In the genomic region with DNA sequence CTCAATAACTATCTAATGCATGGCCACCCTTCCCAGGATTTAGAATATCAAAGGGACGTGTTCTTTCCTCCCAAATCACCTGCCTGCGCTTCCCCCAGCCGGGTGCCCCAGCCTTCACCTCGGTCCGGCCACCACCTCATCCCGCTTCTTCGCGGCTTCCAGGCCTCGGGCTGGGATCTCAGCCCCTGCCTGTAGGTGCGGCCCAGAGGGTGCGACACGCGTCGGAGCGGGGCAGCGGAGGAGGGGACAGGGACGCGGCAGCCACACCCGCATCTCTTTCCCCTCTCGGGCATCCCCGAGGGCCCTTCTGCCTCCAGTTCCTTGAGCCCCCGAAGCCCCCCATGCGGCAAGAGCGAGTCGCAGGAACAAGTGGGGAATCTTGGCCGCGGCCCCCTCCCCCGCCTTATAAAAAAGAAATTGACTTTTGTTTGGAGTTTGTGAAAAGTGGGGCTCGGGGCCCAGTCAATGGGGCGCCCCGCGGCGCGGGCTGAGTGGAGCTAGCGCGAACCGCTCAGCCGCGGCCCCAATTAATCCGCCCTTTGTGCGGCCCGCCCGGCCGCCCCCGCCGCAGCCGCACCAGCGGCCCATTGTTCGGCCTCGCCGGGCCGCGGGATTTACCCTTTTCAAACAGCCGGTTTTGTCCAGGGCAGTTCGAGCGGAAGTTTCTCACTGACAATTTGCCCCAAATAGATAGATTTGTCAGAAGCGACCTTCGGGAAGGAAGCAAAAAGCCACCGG, we compare ENCODE assay signal across 10 cellular contexts. TPM values are rescaled to one million over a fixed set of nuclear protein-coding genes. Genes with fewer than 3 reads are reported as not detected.
DNase-seq lines count a peak whose midpoint lies in the region; ATAC-seq and TF ChIP-seq lines count a peak whose summit lies in the region.
"Had no signal": no experiment of that assay in that cellular context is flagged by ENCODE, and none has a peak within 500 bp of the region (broad histone marks: within the 10 kb centered on the region; RNA-seq: fewer than 3 reads in every experiment).

No MANE protein-coding gene starts in this region.

- H3K4me3 Mint-ChIP-seq in activated naive CD8-positive, alpha-beta T cell treated with anti-CD3 and anti-CD28 coated beads, Interleukin-2, amount 50 U/mL, for 24 hours = peak overlapping the region; percentile 40
- H3K4me3 Mint-ChIP-seq in CD14-positive monocyte = peak overlapping the region in 1 of 2 donors; percentile 74

- ATAC-seq in Right ventricle myocardium superior (ENCODE audit: poor library complexity) = peak; percentile 25
- ATAC-seq in activated naive CD8-positive, alpha-beta T cell treated with anti-CD3 and anti-CD28 coated beads, Interleukin-2, amount 50 U/mL, for 24 hours = no peak
- peak in 2 of 4 donors; percentile 14 to 34 for ATAC-seq in right lobe of liver

- peaks cover 10% of the 10 kb centered on the region for H3K4me1 Mint-ChIP-seq in activated naive CD8-positive, alpha-beta T cell treated with anti-CD3 and anti-CD28 coated beads, Interleukin-2, amount 50 U/mL, for 24 hours
- H3K4me1 Mint-ChIP-seq in CD14-positive monocyte = peaks cover 11% of the 10 kb centered on the region

- H3K9me3 ChIP-seq in right atrium auricular region = no peaks in the 10 kb centered on the region
- H3K9me3 ChIP-seq in right lobe of liver = no peaks in the 10 kb centered on the region
- no peaks in the 10 kb centered on the region for H3K9me3 ChIP-seq in tibial artery

- TF ChIP-seq POLR2A in right lobe of liver (IDR thresholded peaks at IDR 0.05) = no peak

- peaks cover 82% of the 10 kb centered on the region for H3K27me3 Mint-ChIP-seq in activated naive CD8-positive, alpha-beta T cell treated with anti-CD3 and anti-CD28 coated beads, Interleukin-2, amount 50 U/mL, for 24 hours
- H3K27me3 Mint-ChIP-seq in CD14-positive monocyte (ENCODE audit: low read depth in 3 of 3) = peaks cover 94 to 100% (median 98%) of the 10 kb centered on the region in 3 donors

- no peak for DNase-seq in Right ventricle myocardium superior
- DNase-seq in right atrium auricular region (ENCODE audit: low spot score) = no peak
- no peak for DNase-seq in activated naive CD8-positive, alpha-beta T cell treated with anti-CD3 and anti-CD28 coated beads, Interleukin-2, amount 50 U/mL, for 24 hours
- DNase-seq in right lobe of liver = no peak
- DNase-seq in tibial artery = no peak
- no peak for DNase-seq in CD14-positive monocyte (ENCODE audit: low spot score)
- no peak for DNase-seq in KBM-7
- no peak for DNase-seq in kidney glomerular epithelial cell (lab: John Stamatoyannopoulos, UW)
- DNase-seq: SW 1271 had no signal

- H3K4me3 ChIP-seq in right atrium auricular region = peak overlapping the region in 1 of 2 donors; percentile 26
- H3K4me3 ChIP-seq in right lobe of liver = peak overlapping the region in 2 of 3 donors; percentile 4 to 10
- peak overlapping the region; percentile 2 to 19 for H3K4me3 ChIP-seq in tibial artery

- in situ Hi-C loops in KBM-7 (cut with MboI; ENCODE audit: low pct_unique_long_range_greater_than_20kb, low sequenced_read_pairs) = no loop called here

- H3K4me1 ChIP-seq in right atrium auricular region (peaks cover 0 to 17% of the 10 kb centered on the region in 2 donors), right lobe of liver (peaks cover 0 to 10% (median 4%) of the 10 kb centered on the region in 4 donors), tibial artery (peaks cover 7 to 14% (median 12%) of the 10 kb centered on the region in 4 donors)

- H3K36me3 Mint-ChIP-seq in activated naive CD8-positive, alpha-beta T cell treated with anti-CD3 and anti-CD28 coated beads, Interleukin-2, amount 50 U/mL, for 24 hours (ENCODE audit: low read depth) = no peaks in the 10 kb centered on the region
- peaks cover 5 to 8% of the 10 kb centered on the region in 2 donors for H3K36me3 Mint-ChIP-seq in CD14-positive monocyte

- TF ChIP-seq CTCF in right atrium auricular region (IDR thresholded peaks at IDR 0.05) (no peak), right lobe of liver (IDR thresholded peaks at IDR 0.05) (no peak), tibial artery (IDR thresholded peaks at IDR 0.05) (no peak), CD14-positive monocyte (IDR thresholded peaks at IDR 0.05) (no peak)

- H3K27me3 ChIP-seq in right atrium auricular region (peaks cover 29 to 46% of the 10 kb centered on the region in 2 donors), right lobe of liver (peaks cover 6 to 55% of the 10 kb centered on the region in 2 donors), tibial artery (peaks cover 3 to 83% of the 10 kb centered on the region in 2 donors)

- no peaks in the 10 kb centered on the region for H3K9me3 Mint-ChIP-seq in activated naive CD8-positive, alpha-beta T cell treated with anti-CD3 and anti-CD28 coated beads, Interleukin-2, amount 50 U/mL, for 24 hours
- peaks cover 1 to 29% (median 12%) of the 10 kb centered on the region in 7 donors for H3K9me3 Mint-ChIP-seq in CD14-positive monocyte

- H3K27ac ChIP-seq in right atrium auricular region (no peak overlapping the region), right lobe of liver (no peak overlapping the region), tibial artery (no peak overlapping the region)
- H3K27ac ChIP-seq: KMS-11 had no signal

- WGBS in right lobe of liver (ENCODE audit: insufficient coverage, low coverage, low lambda C conversion rate, missing lambda C conversion rate) = 2% methylated on average over 33 of the region's 59 CpGs

- intact Hi-C loops in Right ventricle myocardium superior (cut with DNase I) = no loop called here
- intact Hi-C loops in right lobe of liver (cut with DNase I) = no loop called here
- intact Hi-C loops in tibial artery (cut with DNase I; ENCODE audit: low total_unique reads) = no loop called here
- intact Hi-C loops in CD14-positive monocyte (cut with micrococcal nuclease) = no loop called here

- H3K36me3 ChIP-seq in right atrium auricular region = no peaks in the 10 kb centered on the region
- H3K36me3 ChIP-seq in right lobe of liver = no peaks in the 10 kb centered on the region
- no peaks in the 10 kb centered on the region for H3K36me3 ChIP-seq in tibial artery

- no peak overlapping the region for H3K27ac Mint-ChIP-seq in activated naive CD8-positive, alpha-beta T cell treated with anti-CD3 and anti-CD28 coated beads, Interleukin-2, amount 50 U/mL, for 24 hours
- no peak overlapping the region for H3K27ac Mint-ChIP-seq in CD14-positive monocyte

RNA-seq across cellular contexts. Expression of gene NR2E1, which starts 8.4 kb away (rescaled TPM):
- total RNA-seq in Right ventricle myocardium superior = not detected
- total RNA-seq in right atrium auricular region = not detected
- not detected for total RNA-seq in right lobe of liver
- not detected for polyA plus RNA-seq in CD14-positive monocyte
